Comparison of ENCODE assay signal across 27 cellular contexts in genomic region chr1:236213534-236213933, GRCh38.
"Had no signal": no experiment of that assay in that cellular context is flagged by ENCODE, and none has a peak within 500 bp of the region (broad histone marks: within the 10 kb centered on the region; RNA-seq: fewer than 3 reads in every experiment).

No MANE protein-coding gene starts in this region.

- H3K27ac ChIP-seq: colonic mucosa, epithelial cell of prostate, esophagus squamous epithelium, gastrocnemius medialis, heart right ventricle, left lung had no signal

- H3K4me3 Mint-ChIP-seq: dendritic cell treated with granulocyte-macrophage colony-stimulating factor and Interleukin-4, amounts not matched to agents 40 ng/mL and 50 ng/mL, for 4 days; effector memory CD8-positive, alpha-beta T cell; endodermal cell; memory B cell; naive thymus-derived CD4-positive, alpha-beta T cell; natural killer cell had no signal

- H3K27ac Mint-ChIP-seq: dendritic cell treated with granulocyte-macrophage colony-stimulating factor and Interleukin-4, amounts not matched to agents 40 ng/mL and 50 ng/mL, for 4 days; memory B cell; naive thymus-derived CD4-positive, alpha-beta T cell; natural killer cell had no signal

- H3K9me3 ChIP-seq: colonic mucosa, esophagus squamous epithelium, gastrocnemius medialis, heart right ventricle, left lung had no signal

- H3K4me3 ChIP-seq: colonic mucosa, esophagus squamous epithelium, gastrocnemius medialis, heart right ventricle, left lung, lung had no signal

- H3K4me1 ChIP-seq: colonic mucosa, esophagus squamous epithelium, gastrocnemius medialis, left lung had no signal

- ATAC-seq: effector memory CD8-positive, alpha-beta T cell; esophagus mucosa; gastrocnemius medialis; heart right ventricle; left cardiac atrium; left lung; left ventricle myocardium superior; naive thymus-derived CD4-positive, alpha-beta T cell; natural killer cell had no signal

- H3K27me3 Mint-ChIP-seq: dendritic cell treated with granulocyte-macrophage colony-stimulating factor and Interleukin-4, amounts not matched to agents 40 ng/mL and 50 ng/mL, for 4 days; effector memory CD8-positive, alpha-beta T cell; memory B cell; naive thymus-derived CD4-positive, alpha-beta T cell had no signal

- H3K9me3 Mint-ChIP-seq: dendritic cell treated with granulocyte-macrophage colony-stimulating factor and Interleukin-4, amounts not matched to agents 40 ng/mL and 50 ng/mL, for 4 days; effector memory CD8-positive, alpha-beta T cell; endodermal cell; memory B cell; natural killer cell had no signal

- DNase-seq: colonic mucosa; cortex of kidney; effector CD8-positive, alpha-beta T cell; effector memory CD8-positive, alpha-beta T cell; endodermal cell; erythroblast; esophagus squamous epithelium; foreskin fibroblast; foreskin melanocyte; gastrocnemius medialis; glutamatergic neuron; head of caudate nucleus; heart right ventricle; hippocampal formation; left cardiac atrium; left lung; left ventricle myocardium superior; mammary epithelial cell; mesendoderm; midbrain; naive thymus-derived CD4-positive, alpha-beta T cell; natural killer cell had no signal

- H3K4me1 Mint-ChIP-seq: memory B cell; naive thymus-derived CD4-positive, alpha-beta T cell; natural killer cell had no signal

- H3K27me3 ChIP-seq: colonic mucosa, esophagus squamous epithelium, gastrocnemius medialis, heart right ventricle, left lung had no signal

- H3K36me3 ChIP-seq: colonic mucosa had no signal
